ENCODE assay signal across 12 cellular contexts in the genomic region with DNA sequence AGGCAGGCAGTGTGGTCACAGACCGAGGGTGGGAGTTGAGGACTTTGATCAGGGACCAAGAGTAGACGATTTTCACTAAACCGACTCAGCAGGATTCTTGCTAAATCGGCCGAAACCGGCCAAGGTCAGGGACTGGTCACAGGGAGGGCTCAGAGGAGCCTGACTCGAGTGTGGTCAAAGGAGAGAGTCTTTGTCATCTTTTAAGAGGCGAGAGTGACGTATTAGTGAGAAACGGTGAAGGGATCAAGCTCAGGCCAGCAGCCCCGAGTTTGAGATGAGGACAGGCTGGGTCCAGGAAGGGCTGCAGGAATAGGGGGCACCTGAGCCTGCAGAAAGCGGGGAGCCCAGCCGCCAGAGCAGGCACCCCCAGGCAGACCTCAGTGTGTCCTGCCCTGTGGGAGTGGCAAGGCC. TPM values are rescaled to one million over a fixed set of nuclear protein-coding genes. Genes with fewer than 3 reads are reported as not detected.
DNase-seq lines count a peak whose midpoint lies in the region; ATAC-seq and TF ChIP-seq lines count a peak whose summit lies in the region.
"Had no signal": no experiment of that assay in that cellular context is flagged by ENCODE, and none has a peak within 500 bp of the region (broad histone marks: within the 10 kb centered on the region; RNA-seq: fewer than 3 reads in every experiment).

No MANE protein-coding gene starts in this region.

- intact Hi-C loops in CD8-positive, alpha-beta T cell (cut with DNase I, micrococcal nuclease), result no loop called here
- intact Hi-C loops in posterior vena cava (cut with DNase I), result no loop called here

- H3K27ac ChIP-seq in CD8-positive, alpha-beta T cell (ENCODE audit: low read depth, low read length), result no peak overlapping the region
- peak overlapping the region in 3 of 4 donors; percentile 86 to 93 (median 91) for H3K27ac ChIP-seq in Peyer's patch

- no peak for ATAC-seq in CD8-positive, alpha-beta T cell
- ATAC-seq in GM19467 (IDR thresholded peaks at IDR 0.05; ENCODE audit: unreplicated experiment) (no peak), HG03045 (IDR thresholded peaks at IDR 0.05; ENCODE audit: unreplicated experiment) (no peak)
- ATAC-seq: gastrocnemius medialis had no signal

- TF ChIP-seq CTCF in CD8-positive, alpha-beta T cell (IDR thresholded peaks at IDR 0.05), result no peak
- no peak for TF ChIP-seq CTCF in Peyer's patch (IDR thresholded peaks at IDR 0.05)
- no peak for TF ChIP-seq CTCF in epithelial cell of proximal tubule (conservative IDR thresholded peaks at IDR 0.05; ENCODE audit: low read depth, low read length)
- TF ChIP-seq CTCF in GM13976 (IDR thresholded peaks at IDR 0.05; ENCODE audit: borderline replicate concordance, control extremely low read depth, extremely low read depth, insufficient read depth, missing control alignments), result no peak

- H3K9me3 ChIP-seq in CD8-positive, alpha-beta T cell (ENCODE audit: low read length), result no peaks in the 10 kb centered on the region
- no peaks in the 10 kb centered on the region for H3K9me3 ChIP-seq in Peyer's patch
- H3K9me3 ChIP-seq: ascending aorta, gastrocnemius medialis had no signal

- in situ Hi-C loops in GM13976 (cut with MboI; ENCODE audit: low sequenced_read_pairs, unreplicated experiment), result no loop called here

- H3K27me3 ChIP-seq in CD8-positive, alpha-beta T cell (ENCODE audit: insufficient read depth, low read length), result no peaks in the 10 kb centered on the region
- H3K27me3 ChIP-seq in Peyer's patch, result no peaks in the 10 kb centered on the region
- H3K27me3 ChIP-seq: ascending aorta, gastrocnemius medialis had no signal

- TF ChIP-seq POLR2A in Peyer's patch (IDR thresholded peaks at IDR 0.05), result no peak

- H3K36me3 Mint-ChIP-seq in CD8-positive, alpha-beta T cell, result peaks cover 11% of the 10 kb centered on the region

- H3K4me1 Mint-ChIP-seq in CD8-positive, alpha-beta T cell (ENCODE audit: low read depth), result peaks cover 18% of the 10 kb centered on the region

- CTCF ChIA-PET in CD8-positive, alpha-beta T cell (lab: Charles Lee), result no interaction called here

- no peak for DNase-seq in CD8-positive, alpha-beta T cell
- DNase-seq in Peyer's patch (peak in 1 of 3 donors; percentile 48), epithelial cell of proximal tubule (ENCODE audit: low read depth) (no peak), posterior vena cava (ENCODE audit: low spot score) (peak; percentile 89), GM13976 (ENCODE audit: low spot score) (no peak), GM19238 (ENCODE audit: insufficient read length, low spot score) (no peak)
- DNase-seq: NCI-H1694 treated with DMSO at 0.1 percent for 48 hours, occipital lobe had no signal

- H3K4me1 ChIP-seq in CD8-positive, alpha-beta T cell (ENCODE audit: insufficient read depth, low read length), result peaks cover 12% of the 10 kb centered on the region
- peaks cover 5 to 23% (median 8%) of the 10 kb centered on the region in 4 donors for H3K4me1 ChIP-seq in Peyer's patch

- H3K36me3 ChIP-seq in CD8-positive, alpha-beta T cell (ENCODE audit: insufficient read depth, low read length), result no peaks in the 10 kb centered on the region
- H3K36me3 ChIP-seq in Peyer's patch, result no peaks in the 10 kb centered on the region
- H3K36me3 ChIP-seq: ascending aorta had no signal

- no peak overlapping the region for H3K4me3 ChIP-seq in CD8-positive, alpha-beta T cell (ENCODE audit: low read depth, low read length)
- H3K4me3 ChIP-seq in Peyer's patch (peak overlapping the region in 1 of 4 donors; percentile 49), epithelial cell of proximal tubule (ENCODE audit: low read depth, low read length) (peak overlapping the region; percentile 63)

- POLR2A ChIA-PET in CD8-positive, alpha-beta T cell (lab: Charles Lee), result no interaction called here

- peak overlapping the region; percentile 85 for H3K4me3 Mint-ChIP-seq in CD8-positive, alpha-beta T cell

- peak overlapping the region; percentile 96 for H3K27ac Mint-ChIP-seq in CD8-positive, alpha-beta T cell

- no peaks in the 10 kb centered on the region for H3K9me3 Mint-ChIP-seq in CD8-positive, alpha-beta T cell

- no peaks in the 10 kb centered on the region for H3K27me3 Mint-ChIP-seq in CD8-positive, alpha-beta T cell (ENCODE audit: low read depth)

RNA-seq across cellular contexts. Expression of a gene that starts 41.6 kb away (rescaled TPM):
- under 1 TPM; 0.14 to 0.39 TPM for total RNA-seq in CD8-positive, alpha-beta T cell
- total RNA-seq in Peyer's patch (10 to 100 TPM; 46.4 to 66.0 (median 53.8) TPM), epithelial cell of proximal tubule (84.2 and 85.0 TPM in 2 replicates), posterior vena cava (10 to 100 TPM; 56.6 to 74.3 TPM)

Comparison
In these comparisons a context has a peak if more than half of its experiments do, and no peak if none do; other contexts are left out.
1. RNA of a gene that starts 41.6 kb away (total RNA-seq): 84.2 to 85.0 TPM in epithelial cell of proximal tubule, 56.6 to 74.3 TPM in posterior vena cava and 46.4 to 66.0 TPM in Peyer's patch; 0.14 to 0.39 TPM in CD8-positive, alpha-beta T cell; every median in the first group is over 10 times any median in the second.